In genomic region chr11:14445542-14446530, GRCh38 we compare ENCODE assay signal across 14 cellular contexts. TPM values are rescaled to one million over a fixed set of nuclear protein-coding genes. Genes with fewer than 3 reads are reported as not detected.
DNase-seq lines count a peak whose midpoint lies in the region; ATAC-seq and TF ChIP-seq lines count a peak whose summit lies in the region.
"Had no signal": no experiment of that assay in that cellular context is flagged by ENCODE, and none has a peak within 500 bp of the region (broad histone marks: within the 10 kb centered on the region; RNA-seq: fewer than 3 reads in every experiment).

No MANE protein-coding gene starts in this region.

- intact Hi-C loops in Calu3 (cut with micrococcal nuclease; ENCODE audit: unreplicated experiment) (no loop called here), transverse colon (cut with DNase I; ENCODE audit: low total_unique reads) (no loop called here)

- H3K4me1 Mint-ChIP-seq in Calu3 (ENCODE audit: low read depth, unreplicated experiment), result peaks cover 44% of the 10 kb centered on the region
- H3K4me1 Mint-ChIP-seq in activated naive CD8-positive, alpha-beta T cell treated with anti-CD3 and anti-CD28 coated beads for 36 hours, result peaks cover 48% of the 10 kb centered on the region

- CTCF ChIA-PET in Calu3 (lab: Charles Lee), result interaction anchor here (1.3 kb wide), 1 partner anchor 9 kb away, joined by 3 read pairs; no protein-coding TSS in a partner anchor

- no peaks in the 10 kb centered on the region for H3K36me3 ChIP-seq in transverse colon
- H3K36me3 ChIP-seq: left lung, thoracic aorta had no signal

- no peaks in the 10 kb centered on the region for H3K4me1 ChIP-seq in transverse colon
- H3K4me1 ChIP-seq: left lung had no signal

- no peak overlapping the region for H3K27ac ChIP-seq in transverse colon
- H3K27ac ChIP-seq: left lung, thoracic aorta, VCaP had no signal

- H3K9me3 Mint-ChIP-seq in Calu3 (ENCODE audit: low read depth, unreplicated experiment), result no peaks in the 10 kb centered on the region
- H3K9me3 Mint-ChIP-seq in activated naive CD8-positive, alpha-beta T cell treated with anti-CD3 and anti-CD28 coated beads for 36 hours, result no peaks in the 10 kb centered on the region

- TF ChIP-seq EP300 in transverse colon (IDR thresholded peaks at IDR 0.05; ENCODE audit: low read depth), result no peak

- DNase-seq in Calu3 (no peak), HT1080 (ENCODE audit: low read depth) (peak; percentile 61), kidney glomerular epithelial cell (lab: John Stamatoyannopoulos, UW) (peak; percentile 50), transverse colon (no peak), SW480 (ENCODE audit: low spot score) (no peak)
- no peak for DNase-seq in activated naive CD8-positive, alpha-beta T cell treated with anti-CD3 and anti-CD28 coated beads for 36 hours
- DNase-seq in central memory CD4-positive, alpha-beta T cell, result no peak
- DNase-seq: activated T-cell treated with anti-CD3 and anti-CD28 coated beads for 4 hours, body of pancreas, left lung, NCI-H1436 had no signal

- no peaks in the 10 kb centered on the region for H3K27me3 Mint-ChIP-seq in Calu3 (ENCODE audit: unreplicated experiment)
- no peaks in the 10 kb centered on the region for H3K27me3 Mint-ChIP-seq in activated naive CD8-positive, alpha-beta T cell treated with anti-CD3 and anti-CD28 coated beads for 36 hours

- H3K9me3 ChIP-seq in transverse colon, result no peaks in the 10 kb centered on the region
- H3K9me3 ChIP-seq: body of pancreas, left lung, thoracic aorta had no signal

- H3K36me3 Mint-ChIP-seq in Calu3 (ENCODE audit: insufficient read depth, unreplicated experiment), result no peaks in the 10 kb centered on the region
- peaks cover under 1% of the 10 kb centered on the region for H3K36me3 Mint-ChIP-seq in activated naive CD8-positive, alpha-beta T cell treated with anti-CD3 and anti-CD28 coated beads for 36 hours

- no peak for TF ChIP-seq POLR2A in transverse colon (IDR thresholded peaks at IDR 0.05)

- no peaks in the 10 kb centered on the region for H3K27me3 ChIP-seq in transverse colon
- H3K27me3 ChIP-seq: body of pancreas, left lung had no signal

- 86 to 90% methylated on average over 1 to 2 of the region's 2 CpGs for WGBS in transverse colon (ENCODE audit: low coverage in 1 of 2), 2 donors

- in situ Hi-C loops in transverse colon (cut with MboI; ENCODE audit: low pct_ligation_motif_present in 1 of 4, low pct_unique_long_range_greater_than_20kb in 1 of 4, low sequenced_read_pairs in 3 of 4), result no loop called here

- no peak for TF ChIP-seq CTCF in Calu3 (IDR thresholded peaks at IDR 0.05; ENCODE audit: unreplicated experiment)
- no peak for TF ChIP-seq CTCF in transverse colon (IDR thresholded peaks at IDR 0.05)

- no peak overlapping the region for H3K4me3 ChIP-seq in transverse colon
- H3K4me3 ChIP-seq: body of pancreas, left lung, thoracic aorta had no signal

- no peak for ATAC-seq in HG03521 (IDR thresholded peaks at IDR 0.05; ENCODE audit: unreplicated experiment)
- ATAC-seq: body of pancreas, left lung had no signal

- H3K4me3 Mint-ChIP-seq in Calu3 (ENCODE audit: low read depth, unreplicated experiment), result no peak overlapping the region
- no peak overlapping the region for H3K4me3 Mint-ChIP-seq in activated naive CD8-positive, alpha-beta T cell treated with anti-CD3 and anti-CD28 coated beads for 36 hours

- peak overlapping the region; percentile 54 for H3K27ac Mint-ChIP-seq in Calu3 (ENCODE audit: unreplicated experiment)
- H3K27ac Mint-ChIP-seq in activated naive CD8-positive, alpha-beta T cell treated with anti-CD3 and anti-CD28 coated beads for 36 hours, result peak overlapping the region; percentile 56

- BruUV-seq in Calu3 (replicated peaks; lab: Mats Ljungman, UMichigan), result no TSS peak

RNA-seq across cellular contexts. Expression of gene COPB1, which starts 53.8 kb away (rescaled TPM):
- total RNA-seq in Calu3 (2022), result 92.1 and 95.5 TPM in 2 replicates
- 131 and 132 TPM in 2 replicates for total RNA-seq in HT1080 (2014; rRNA removed; shearing (Covaris generic))
- polyA plus RNA-seq in HT1080 (2015; cell fraction: cytosol; rRNA removed), result 106 and 132 TPM in 2 replicates
- 357 and 386 TPM in 2 replicates for polyA plus RNA-seq in HT1080 (2015; cell fraction: nucleus; rRNA removed)
- total RNA-seq in activated naive CD8-positive, alpha-beta T cell treated with anti-CD3 and anti-CD28 coated beads for 36 hours, result 100 to 1,000 TPM in 1 of 2 experiments, 10 to 100 TPM in 1; 99.6 to 100 TPM
- 10 to 100 TPM; 30.7 to 91.9 (median 60.9) TPM for total RNA-seq in transverse colon

Comparison
In these comparisons a context has a peak if more than half of its experiments do, and no peak if none do; other contexts are left out.
1. DNase-seq: peak in HT1080 (single experiment) and kidney glomerular epithelial cell (single experiment); none in Calu3 (single experiment), activated naive CD8-positive, alpha-beta T cell treated with anti-CD3 and anti-CD28 coated beads for 36 hours (single experiment), transverse colon (single experiment), SW480 (single experiment) and central memory CD4-positive, alpha-beta T cell (single experiment).